In genomic region chr6:42021847-42022754, GRCh38 we compare ENCODE assay signal across 10 cellular contexts. TPM values are rescaled to one million over a fixed set of nuclear protein-coding genes. Genes with fewer than 3 reads are reported as not detected.
DNase-seq lines count a peak whose midpoint lies in the region; ATAC-seq and TF ChIP-seq lines count a peak whose summit lies in the region.
"Had no signal": no experiment of that assay in that cellular context is flagged by ENCODE, and none has a peak within 500 bp of the region (broad histone marks: within the 10 kb centered on the region; RNA-seq: fewer than 3 reads in every experiment).

No MANE protein-coding gene starts in this region.

- H3K36me3 ChIP-seq in A673 (ENCODE audit: insufficient read depth, low read length, poor library complexity, severe bottlenecking), result no peaks in the 10 kb centered on the region

- H3K36me3 Mint-ChIP-seq in naive B cell, result no peaks in the 10 kb centered on the region

- in situ Hi-C loops in G401 (cut with HindIII; ENCODE audit: low sequenced_read_pairs), result no loop called here

- ATAC-seq in HG03108 (IDR thresholded peaks at IDR 0.05; ENCODE audit: unreplicated experiment) (peak; percentile 38), naive B cell (ENCODE audit: low read depth in 2 of 2) (peak; percentile 69 to 72)
- ATAC-seq: left lobe of liver had no signal

- POLR2A ChIA-PET in A673 (lab: Charles Lee; ENCODE audit: low non-redundant PET), result no interaction called here

- no peaks in the 10 kb centered on the region for H3K9me3 ChIP-seq in A673 (ENCODE audit: low read depth, low read length, poor library complexity, severe bottlenecking)

- H3K9me3 Mint-ChIP-seq in naive B cell, result no peaks in the 10 kb centered on the region

- H3K4me1 Mint-ChIP-seq in naive B cell, result peaks cover 62 to 92% (median 65%) of the 10 kb centered on the region in 3 donors

- no peak overlapping the region for H3K27ac ChIP-seq in A673 (ENCODE audit: low read depth, low read length, poor library complexity, severe bottlenecking)
- H3K27ac ChIP-seq: VCaP had no signal

- peak overlapping the region; percentile 86 to 97 (median 95) for H3K27ac Mint-ChIP-seq in naive B cell

- intact Hi-C loops in A673 (cut with micrococcal nuclease; ENCODE audit: unreplicated experiment), result no loop called here

- no peaks in the 10 kb centered on the region for H3K27me3 Mint-ChIP-seq in naive B cell

- peak overlapping the region; percentile 50 to 89 (median 81) for H3K4me3 Mint-ChIP-seq in naive B cell

- no peak overlapping the region for H3K4me3 ChIP-seq in A673 (ENCODE audit: low read depth, low read length, poor library complexity, severe bottlenecking)

- CTCF ChIA-PET in A673 (lab: Charles Lee), result no interaction called here

- H3K4me1 ChIP-seq in A673 (ENCODE audit: insufficient read depth, low read length, poor library complexity, severe bottlenecking), result no peaks in the 10 kb centered on the region

- BruUV-seq in A673 (replicated peaks; lab: Mats Ljungman, UMichigan), result no TSS peak

- H3K27me3 ChIP-seq in A673 (replicated peaks; ENCODE audit: insufficient read depth, low read depth, low read length, poor library complexity), result no peaks in the 10 kb centered on the region

- no peak for TF ChIP-seq CTCF in A673 (conservative IDR thresholded peaks at IDR 0.05; ENCODE audit: low read depth, low read length)

- DNase-seq in G401 (ENCODE audit: low spot score) (peak; percentile 56), activated T-cell treated with anti-CD3 and anti-CD28 coated beads for 48 hours (ENCODE audit: low read depth) (peak; percentile 54), naive B cell (peak; percentile 84), SW 1271 (lab: John Stamatoyannopoulos, UW) (no peak), putamen (ENCODE audit: low spot score) (no peak), SKM-1 treated with dmso at 0.1 percent for 144 hours (lab: John Stamatoyannopoulos, UW; ENCODE audit: unreplicated experiment) (no peak), A673 (ENCODE audit: low spot score) (no peak)

RNA-seq across cellular contexts. Expression of gene TAF8, which starts 28.2 kb away (rescaled TPM):
- 27.5 and 28.2 TPM in 2 replicates for total RNA-seq in G401 (2014; rRNA removed; shearing (Covaris generic))
- polyA plus RNA-seq in naive B cell (ENCODE audit: low read depth in 6 of 6), result 10 to 100 TPM; 10.3 to 25.6 (median 18.6) TPM
- 22.5 and 26.0 TPM in 2 replicates for total RNA-seq in A673 (2021)

Comparison
In these comparisons a context has a peak if more than half of its experiments do, and no peak if none do; other contexts are left out.
1. DNase-seq: peak in G401 (single experiment), activated T-cell treated with anti-CD3 and anti-CD28 coated beads for 48 hours (single experiment) and naive B cell (single experiment); none in SW 1271 (0 of 2), putamen (single experiment), SKM-1 treated with dmso at 0.1 percent for 144 hours (single experiment) and A673 (single experiment).